14 cellular contexts compared by ENCODE assay signal in genomic region chr16:4623593-4623992, GRCh38. TPM values are rescaled to one million over a fixed set of nuclear protein-coding genes. Genes with fewer than 3 reads are reported as not detected.
A peak's percentile ranks its signal among the peaks of the same experiment; 100 is the strongest.
DNase-seq lines count a peak whose midpoint lies in the region; ATAC-seq and TF ChIP-seq lines count a peak whose summit lies in the region.
"Had no signal": no experiment of that assay in that cellular context is flagged by ENCODE, and none has a peak within 500 bp of the region (broad histone marks: within the 10 kb centered on the region; RNA-seq: fewer than 3 reads in every experiment).

No MANE protein-coding gene starts in this region.

- H3K4me1 Mint-ChIP-seq in T-helper 1 cell treated with Interleukin-12 subunit alpha and Interleukin-12 subunit beta and Interleukin-4 antibody, amounts not matched to agents 30 μg/mL and 1 μg/mL, for 36 hours (ENCODE audit: low read depth), result peaks cover 24% of the 10 kb centered on the region
- peaks cover 20 to 27% of the 10 kb centered on the region in 2 donors for H3K4me1 Mint-ChIP-seq in effector memory CD8-positive, alpha-beta T cell (ENCODE audit: low read depth in 2 of 2)
- H3K4me1 Mint-ChIP-seq in stimulated activated memory B cell treated with anti-CD40 and anti-IgM and Interleukin-4, amounts not matched to agents 10 μg/mL and 1 μg/mL and 100 μg/mL, for 72 hours, result peaks cover 21% of the 10 kb centered on the region

- peaks cover 12% of the 10 kb centered on the region; the same call in 1 of the 2 replicates for H3K36me3 ChIP-seq in OCI-LY1 (ENCODE audit: insufficient read depth, low read length)
- H3K36me3 ChIP-seq: pancreas, tibial artery had no signal

- no peaks in the 10 kb centered on the region for H3F3A ChIP-seq in OCI-LY1 (ENCODE audit: insufficient read depth, low read length)

- H3K4me1 ChIP-seq in OCI-LY1 (ENCODE audit: insufficient read depth, low read length, severe bottlenecking), result peaks cover 27% of the 10 kb centered on the region
- peaks cover 7% of the 10 kb centered on the region for H3K4me1 ChIP-seq in foreskin keratinocyte

- H3K36me3 Mint-ChIP-seq in T-helper 1 cell treated with Interleukin-12 subunit alpha and Interleukin-12 subunit beta and Interleukin-4 antibody, amounts not matched to agents 30 μg/mL and 1 μg/mL, for 36 hours (ENCODE audit: low read depth), result peaks cover 6% of the 10 kb centered on the region
- peaks cover 12% of the 10 kb centered on the region for H3K36me3 Mint-ChIP-seq in effector memory CD8-positive, alpha-beta T cell (ENCODE audit: insufficient read depth)
- H3K36me3 Mint-ChIP-seq in stimulated activated memory B cell treated with anti-CD40 and anti-IgM and Interleukin-4, amounts not matched to agents 10 μg/mL and 1 μg/mL and 100 μg/mL, for 72 hours, result peaks cover 6% of the 10 kb centered on the region

- no peaks in the 10 kb centered on the region for H3K27me3 ChIP-seq in OCI-LY1 (ENCODE audit: insufficient read depth, low read length)
- H3K27me3 ChIP-seq in foreskin keratinocyte, result no peaks in the 10 kb centered on the region
- H3K27me3 ChIP-seq: pancreas, tibial artery had no signal

- ATAC-seq in effector memory CD8-positive, alpha-beta T cell (replicated peaks), result no peak
- ATAC-seq in stimulated activated memory B cell treated with anti-CD40 and anti-IgM and Interleukin-4, amounts not matched to agents 10 μg/mL and 1 μg/mL and 100 μg/mL, for 72 hours, result no peak
- no peak for ATAC-seq in foreskin keratinocyte

- no peaks in the 10 kb centered on the region for H3K9me3 Mint-ChIP-seq in T-helper 1 cell treated with Interleukin-12 subunit alpha and Interleukin-12 subunit beta and Interleukin-4 antibody, amounts not matched to agents 30 μg/mL and 1 μg/mL, for 36 hours
- H3K9me3 Mint-ChIP-seq in effector memory CD8-positive, alpha-beta T cell, result no peaks in the 10 kb centered on the region
- no peaks in the 10 kb centered on the region for H3K9me3 Mint-ChIP-seq in stimulated activated memory B cell treated with anti-CD40 and anti-IgM and Interleukin-4, amounts not matched to agents 10 μg/mL and 1 μg/mL and 100 μg/mL, for 72 hours

- no peaks in the 10 kb centered on the region for H4K20me1 ChIP-seq in OCI-LY1 (ENCODE audit: insufficient read depth, low read length)

- no peak for TF ChIP-seq CTCF in OCI-LY1 (IDR thresholded peaks at IDR 0.05; ENCODE audit: low read length)
- TF ChIP-seq CTCF in foreskin keratinocyte (conservative IDR thresholded peaks at IDR 0.05), result no peak

- H3K4me3 Mint-ChIP-seq in T-helper 1 cell treated with Interleukin-12 subunit alpha and Interleukin-12 subunit beta and Interleukin-4 antibody, amounts not matched to agents 30 μg/mL and 1 μg/mL, for 36 hours, result peak overlapping the region; percentile 92
- H3K4me3 Mint-ChIP-seq in effector memory CD8-positive, alpha-beta T cell, result peak overlapping the region; percentile 37 to 97
- peak overlapping the region; percentile 15 for H3K4me3 Mint-ChIP-seq in stimulated activated memory B cell treated with anti-CD40 and anti-IgM and Interleukin-4, amounts not matched to agents 10 μg/mL and 1 μg/mL and 100 μg/mL, for 72 hours

- peak overlapping the region; percentile 56 for H3K27ac ChIP-seq in OCI-LY1 (ENCODE audit: low read depth, low read length, poor library complexity, severe bottlenecking)
- no peak overlapping the region for H3K27ac ChIP-seq in foreskin keratinocyte

- H3K27me3 Mint-ChIP-seq in T-helper 1 cell treated with Interleukin-12 subunit alpha and Interleukin-12 subunit beta and Interleukin-4 antibody, amounts not matched to agents 30 μg/mL and 1 μg/mL, for 36 hours (ENCODE audit: low read depth), result no peaks in the 10 kb centered on the region
- no peaks in the 10 kb centered on the region for H3K27me3 Mint-ChIP-seq in effector memory CD8-positive, alpha-beta T cell
- H3K27me3 Mint-ChIP-seq in stimulated activated memory B cell treated with anti-CD40 and anti-IgM and Interleukin-4, amounts not matched to agents 10 μg/mL and 1 μg/mL and 100 μg/mL, for 72 hours, result no peaks in the 10 kb centered on the region

- no peak overlapping the region; the same call in 1 of the 2 replicates for H3K9ac ChIP-seq in OCI-LY1 (ENCODE audit: low read length)

- H3K9me3 ChIP-seq in OCI-LY1 (ENCODE audit: low read length), result no peaks in the 10 kb centered on the region
- H3K9me3 ChIP-seq: A549, pancreas, tibial artery had no signal

- peaks cover 24% of the 10 kb centered on the region for H3K79me2 ChIP-seq in OCI-LY1 (ENCODE audit: insufficient read depth, low read length)

- H2AFZ ChIP-seq in OCI-LY1 (ENCODE audit: low read length), result no peak overlapping the region

- peak overlapping the region; percentile 99 for H3K4me2 ChIP-seq in OCI-LY1 (ENCODE audit: low read length)

- peak overlapping the region; percentile 45 for H3K27ac Mint-ChIP-seq in T-helper 1 cell treated with Interleukin-12 subunit alpha and Interleukin-12 subunit beta and Interleukin-4 antibody, amounts not matched to agents 30 μg/mL and 1 μg/mL, for 36 hours
- H3K27ac Mint-ChIP-seq in effector memory CD8-positive, alpha-beta T cell, result peak overlapping the region in 1 of 2 donors; percentile 99
- peak overlapping the region; percentile 96 for H3K27ac Mint-ChIP-seq in stimulated activated memory B cell treated with anti-CD40 and anti-IgM and Interleukin-4, amounts not matched to agents 10 μg/mL and 1 μg/mL and 100 μg/mL, for 72 hours

- H3K4me3 ChIP-seq in OCI-LY1 (ENCODE audit: low read depth, low read length, poor library complexity, severe bottlenecking), result peak overlapping the region; percentile 92

- DNase-seq in T-helper 1 cell, result no peak
- no peak for DNase-seq in effector memory CD8-positive, alpha-beta T cell
- DNase-seq in NCI-H82 (lab: John Stamatoyannopoulos, UW), result no peak
- DNase-seq in foreskin keratinocyte, result no peak
- no peak for DNase-seq in HT-29 (ENCODE audit: low spot score)
- DNase-seq: GM23248, kidney glomerular epithelial cell, SW 1271, tibial artery had no signal

- H3K9me2 ChIP-seq in OCI-LY1 (ENCODE audit: low read depth, low read length), result no peaks in the 10 kb centered on the region

RNA-seq across cellular contexts. Expression of gene MGRN1, which starts 1.0 kb away (rescaled TPM):
- 20.2 and 21.8 TPM in 2 replicates for total RNA-seq in foreskin keratinocyte
- 10.0 and 12.0 TPM in 2 replicates for polyA plus RNA-seq in foreskin keratinocyte
- total RNA-seq in HT-29 (2014; rRNA removed; shearing (Covaris generic)), result 27.4 and 31.3 TPM in 2 replicates

RNA-seq across cellular contexts. Expression of gene UBALD1, which starts 8.9 kb away (rescaled TPM):
- 11.5 and 11.9 TPM in 2 replicates for total RNA-seq in foreskin keratinocyte
- polyA plus RNA-seq in foreskin keratinocyte, result 22.4 and 23.5 TPM in 2 replicates
- 58.0 and 83.0 TPM in 2 replicates for total RNA-seq in HT-29 (2014; rRNA removed; shearing (Covaris generic))

Comparison
In these comparisons a context has a peak if more than half of its experiments do, and no peak if none do; other contexts are left out.
1. H3K4me3 Mint-ChIP-seq: peak in every context shown above with its lines; median percentile 92 in T-helper 1 cell treated with Interleukin-12 subunit alpha and Interleukin-12 subunit beta and Interleukin-4 antibody, amounts not matched to agents 30 μg/mL and 1 μg/mL, for 36 hours; 67 in effector memory CD8-positive, alpha-beta T cell; 15 in stimulated activated memory B cell treated with anti-CD40 and anti-IgM and Interleukin-4, amounts not matched to agents 10 μg/mL and 1 μg/mL and 100 μg/mL, for 72 hours.